In the genomic region with DNA sequence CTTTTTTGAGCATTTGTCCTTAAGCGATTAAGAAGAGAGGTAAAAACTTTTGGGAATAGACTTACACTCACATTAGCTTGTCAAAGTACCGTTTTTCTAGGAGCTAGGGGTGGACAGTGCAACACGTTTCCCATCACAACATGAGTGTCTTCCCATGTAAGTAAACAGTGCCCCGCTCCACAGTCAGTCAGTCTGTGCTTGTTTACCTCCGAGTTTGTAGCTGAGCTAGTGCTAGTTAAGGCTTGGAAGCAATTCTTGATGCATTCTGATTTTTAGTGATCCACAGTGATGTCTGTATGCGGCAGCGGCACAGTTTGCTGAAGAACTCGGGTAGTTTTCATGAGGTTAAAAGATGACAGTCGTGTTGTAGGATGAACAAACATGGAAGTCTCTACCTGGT, we compare ENCODE assay signal across 8 cellular contexts. TPM values are rescaled to one million over a fixed set of nuclear protein-coding genes. Genes with fewer than 3 reads are reported as not detected.
A peak's percentile ranks its signal among the peaks of the same experiment; 100 is the strongest.
DNase-seq lines count a peak whose midpoint lies in the region; ATAC-seq and TF ChIP-seq lines count a peak whose summit lies in the region.

No MANE protein-coding gene starts in this region.

- H3K27ac Mint-ChIP-seq in WTC11: peak overlapping the region; percentile 98

- intact Hi-C loops in sciatic nerve (cut with DNase I): no loop called here

- ATAC-seq in WTC11: no peak
- ATAC-seq in sciatic nerve: peak; percentile 14

- POLR2A ChIA-PET in WTC11 (lab: Charles Lee) (no interaction called here), HEK293T (lab: Yijun Ruan, JAX) (no interaction called here)

- no peaks in the 10 kb centered on the region for H3K9me3 Mint-ChIP-seq in WTC11

- peaks cover 38% of the 10 kb centered on the region for H3K4me1 Mint-ChIP-seq in WTC11

- peak overlapping the region; percentile 96 for H3K4me3 ChIP-seq in fibroblast of villous mesenchyme (ENCODE audit: low read depth, low read length)

- peak; percentile 8 for DNase-seq in stimulated activated CD4-positive, alpha-beta T cell treated with anti-CD3 and anti-CD28 coated beads, Interleukin-15, amount 100 ng/mL, for 24 hours
- DNase-seq in stimulated activated CD4-positive, alpha-beta T cell treated with anti-CD3 and anti-CD28 coated beads, Interleukin-2, amount 100 ng/mL, for 48 hours: no peak
- DNase-seq in WTC11 (ENCODE audit: low spot score) (no peak), fibroblast of villous mesenchyme (ENCODE audit: low read depth) (peak; percentile 32), sciatic nerve (ENCODE audit: low spot score) (no peak), NOMO-1 treated with DMSO at 0.1 percent for 48 hours (lab: John Stamatoyannopoulos, UW; ENCODE audit: unreplicated experiment) (no peak), amniotic stem cell (lab: John Stamatoyannopoulos, UW) (no peak), HEK293T (ENCODE audit: extremely low spot score) (no peak)

- H3K4me3 Mint-ChIP-seq in WTC11: peak overlapping the region; percentile 97

- H3K27me3 Mint-ChIP-seq in WTC11 (ENCODE audit: low read depth): no peaks in the 10 kb centered on the region; the same call in 1 of the 2 replicates

- H3K36me3 Mint-ChIP-seq in WTC11: no peaks in the 10 kb centered on the region

- CTCF ChIA-PET in WTC11 (lab: Charles Lee): interaction anchor here (1.0 kb wide), 1 partner anchor 246 kb away, joined by 3 read pairs; no protein-coding TSS in a partner anchor
- CTCF ChIA-PET in HEK293T (lab: Yijun Ruan, JAX): no interaction called here

- TF ChIP-seq CTCF in WTC11 (IDR thresholded peaks at IDR 0.05) (no peak), fibroblast of villous mesenchyme (IDR thresholded peaks at IDR 0.05; ENCODE audit: insufficient read depth, low read depth, low read length) (no peak)

TF ChIP-seq in WTC11, 78 proteins besides CTCF, POLR2A, EP300 and RAD21:
- TF ChIP-seq FOXK1 (CRISPR knock-in tag; IDR thresholded peaks at IDR 0.05): 0 out of 2 replicates have a peak, but pooled peaks have one; percentile 5
- no peak for TF ChIP-seq RELA (CRISPR knock-in tag; IDR thresholded peaks at IDR 0.05; ENCODE audit: borderline replicate concordance)
TF ChIP-seq in WTC11: peak in this region for 1.

TF ChIP-seq in HEK293T, 16 proteins besides CTCF, POLR2A, EP300 and RAD21:
- TF ChIP-seq ARNT (IDR thresholded peaks at IDR 0.05) (no peak), HDGF (IDR thresholded peaks at IDR 0.05; ENCODE audit: borderline replicate concordance) (no peak)
TF ChIP-seq in HEK293T: peak in this region for 0.

RNA-seq across cellular contexts. Expression of gene ZDHHC17, which starts 0.9 kb away (rescaled TPM):
- total RNA-seq in WTC11 (2021): 30.7 to 36.9 TPM (median 30.7 TPM) in 3 replicates
- total RNA-seq in fibroblast of villous mesenchyme: 73.0 and 88.3 TPM in 2 replicates
- total RNA-seq in sciatic nerve: 67.3 TPM

Comparison
In these comparisons a context has a peak if more than half of its experiments do, and no peak if none do; other contexts are left out.
1. DNase-seq: peak in stimulated activated CD4-positive, alpha-beta T cell treated with anti-CD3 and anti-CD28 coated beads, Interleukin-15, amount 100 ng/mL, for 24 hours (single experiment) and fibroblast of villous mesenchyme (single experiment); none in stimulated activated CD4-positive, alpha-beta T cell treated with anti-CD3 and anti-CD28 coated beads, Interleukin-2, amount 100 ng/mL, for 48 hours (0 of 2), WTC11 (single experiment), sciatic nerve (single experiment), NOMO-1 treated with DMSO at 0.1 percent for 48 hours (single experiment), amniotic stem cell (single experiment) and HEK293T (single experiment).